8 cellular contexts compared by ENCODE assay signal in genomic region chr19:58097349-58097748, GRCh38. TPM values are rescaled to one million over a fixed set of nuclear protein-coding genes. Genes with fewer than 3 reads are reported as not detected.
DNase-seq lines count a peak whose midpoint lies in the region; ATAC-seq and TF ChIP-seq lines count a peak whose summit lies in the region.

No MANE protein-coding gene starts in this region.

- DNase-seq in left ventricle myocardium inferior, result no peak
- no peak for DNase-seq in Right ventricle myocardium inferior (ENCODE audit: missing footprints)
- DNase-seq in dorsolateral prefrontal cortex, result no peak
- DNase-seq in naive thymus-derived CD4-positive, alpha-beta T cell, result peak in 1 of 9 donors; percentile 16
- no peak for DNase-seq in uterus
- DNase-seq in NCI-H1417 (lab: John Stamatoyannopoulos, UW), result no peak
- no peak for DNase-seq in superior temporal gyrus (ENCODE audit: extremely low spot score)
- DNase-seq in AG08396 (ENCODE audit: low spot score), result no peak

- peaks cover 65% of the 10 kb centered on the region for H3K9me3 ChIP-seq in left ventricle myocardium inferior (replicated peaks)
- H3K9me3 ChIP-seq in naive thymus-derived CD4-positive, alpha-beta T cell (ENCODE audit: control insufficient read depth in 2 of 3, low read length in 3 of 3), result peaks cover 0 to 64% (median 20%) of the 10 kb centered on the region in 3 experiments
- H3K9me3 ChIP-seq in uterus, result no peaks in the 10 kb centered on the region

- CTCF ChIA-PET in naive thymus-derived CD4-positive, alpha-beta T cell (lab: Charles Lee), result no interaction called here

- H3K4me1 ChIP-seq in left ventricle myocardium inferior (peaks cover 33% of the 10 kb centered on the region), uterus (peaks cover 0 to 3% of the 10 kb centered on the region in 2 donors)
- peaks cover 0 to 11% of the 10 kb centered on the region in 2 donors for H3K4me1 ChIP-seq in naive thymus-derived CD4-positive, alpha-beta T cell (ENCODE audit: control insufficient read depth in 2 of 2, insufficient read depth in 2 of 2, low read length in 2 of 2)

- H3K27me3 ChIP-seq in left ventricle myocardium inferior (ENCODE audit: low read depth), result no peaks in the 10 kb centered on the region
- H3K27me3 ChIP-seq in dorsolateral prefrontal cortex, result no peaks in the 10 kb centered on the region
- H3K27me3 ChIP-seq in naive thymus-derived CD4-positive, alpha-beta T cell (ENCODE audit: control insufficient read depth in 2 of 2, insufficient read depth in 2 of 2, low read length in 2 of 2), result no peaks in the 10 kb centered on the region
- no peaks in the 10 kb centered on the region for H3K27me3 ChIP-seq in uterus

- H3K27ac ChIP-seq in left ventricle myocardium inferior (replicated peaks), result peak overlapping the region; percentile 33
- peak overlapping the region in 19 of 59 donors; percentile 25 to 98 (median 92) for H3K27ac ChIP-seq in dorsolateral prefrontal cortex
- peak overlapping the region; percentile 100 for H3K27ac ChIP-seq in naive thymus-derived CD4-positive, alpha-beta T cell (ENCODE audit: low read depth, low read length)
- H3K27ac ChIP-seq in uterus, result peak overlapping the region; percentile 97

- peak overlapping the region; percentile 76 to 100 (median 91) for H3K4me3 Mint-ChIP-seq in naive thymus-derived CD4-positive, alpha-beta T cell

- POLR2A ChIA-PET in naive thymus-derived CD4-positive, alpha-beta T cell (lab: Charles Lee), result no interaction called here

- intact Hi-C loops in left ventricle myocardium inferior (cut with micrococcal nuclease), result no loop called here
- intact Hi-C loops in Right ventricle myocardium inferior (cut with DNase I), result loop anchor here (2.0 kb wide), 1 partner anchor 55 kb away; no protein-coding TSS in a partner anchor
- intact Hi-C loops in dorsolateral prefrontal cortex (cut with DNase I), result loop anchor here (2.0 to 5.0 kb wide), 4 partner anchors 40 to 85 kb away; partner anchors contain the start of genes ZNF135 (in 1 of the 2) and ZNF274 (in 1 of the 2)
- intact Hi-C loops in naive thymus-derived CD4-positive, alpha-beta T cell (cut with micrococcal nuclease), result loop anchor here in 1 of 2 donors (1.0 kb wide), 1 partner anchor 57 kb away; no protein-coding TSS in a partner anchor
- intact Hi-C loops in uterus (cut with DNase I; ENCODE audit: low total_unique reads), result no loop called here

- H3K9me3 Mint-ChIP-seq in naive thymus-derived CD4-positive, alpha-beta T cell, result peaks cover 6 to 84% (median 37%) of the 10 kb centered on the region in 11 donors

- H3K36me3 ChIP-seq in left ventricle myocardium inferior, result peaks cover 5% of the 10 kb centered on the region
- H3K36me3 ChIP-seq in naive thymus-derived CD4-positive, alpha-beta T cell (ENCODE audit: control insufficient read depth in 2 of 3, insufficient read depth in 3 of 3, low read length in 3 of 3), result peaks cover 0 to 10% (median 0%) of the 10 kb centered on the region in 3 experiments
- H3K36me3 ChIP-seq in uterus, result no peaks in the 10 kb centered on the region

- no peaks in the 10 kb centered on the region for H3K27me3 Mint-ChIP-seq in naive thymus-derived CD4-positive, alpha-beta T cell

- peak overlapping the region; percentile 73 to 100 (median 89) for H3K27ac Mint-ChIP-seq in naive thymus-derived CD4-positive, alpha-beta T cell

- H3K4me1 Mint-ChIP-seq in naive thymus-derived CD4-positive, alpha-beta T cell, result peaks cover 8 to 18% (median 15%) of the 10 kb centered on the region in 7 donors

- peaks cover 10 to 30% (median 16%) of the 10 kb centered on the region in 5 donors for H3K36me3 Mint-ChIP-seq in naive thymus-derived CD4-positive, alpha-beta T cell

- no peak for TF ChIP-seq POLR2A in uterus (IDR thresholded peaks at IDR 0.05)

- H3K4me3 ChIP-seq in left ventricle myocardium inferior (peak overlapping the region; percentile 97), dorsolateral prefrontal cortex (peak overlapping the region; percentile 72 to 100 (median 98)), uterus (peak overlapping the region; percentile 90 to 100)
- peak overlapping the region; percentile 86 for H3K4me3 ChIP-seq in naive thymus-derived CD4-positive, alpha-beta T cell (ENCODE audit: low read length)

- no peak for TF ChIP-seq CTCF in left ventricle myocardium inferior (IDR thresholded peaks at IDR 0.05; ENCODE audit: borderline replicate concordance)
- no peak for TF ChIP-seq CTCF in dorsolateral prefrontal cortex (IDR thresholded peaks at IDR 0.05 in 54 of 56, conservative IDR thresholded peaks at IDR 0.05 in 2 of 56; ENCODE audit: low read depth in 1 of 56, partially characterized antibody in 56 of 56)
- TF ChIP-seq CTCF in uterus (IDR thresholded peaks at IDR 0.05), result no peak

- ATAC-seq in Right ventricle myocardium inferior, result no peak
- ATAC-seq in naive thymus-derived CD4-positive, alpha-beta T cell, result no peak

RNA-seq across cellular contexts. Expression of gene ZSCAN18, which starts 0.7 kb away (rescaled TPM):
- total RNA-seq in left ventricle myocardium inferior, result 76.1 TPM
- total RNA-seq in Right ventricle myocardium inferior, result 65.8 TPM
- 100 to 1,000 TPM; 140 to 230 (median 177) TPM for total RNA-seq in dorsolateral prefrontal cortex
- total RNA-seq in naive thymus-derived CD4-positive, alpha-beta T cell, result 100 to 1,000 TPM in 1 of 5 experiments, 10 to 100 TPM in 3, 1 to 10 TPM in 1; 8.2 to 100 (median 78.1) TPM
- 10 to 100 TPM; 17.9 to 30.7 TPM for polyA plus RNA-seq in naive thymus-derived CD4-positive, alpha-beta T cell
- total RNA-seq in uterus, result 100 to 1,000 TPM in 3 of 4 donors, 10 to 100 TPM in 1; 51.5 to 138 (median 121) TPM

RNA-seq across cellular contexts. Expression of gene ZNF135, which starts 38.3 kb away (rescaled TPM):
- total RNA-seq in left ventricle myocardium inferior (3.8 TPM), Right ventricle myocardium inferior (3.7 TPM), dorsolateral prefrontal cortex (10 to 100 TPM in 119 of 120 experiments, 1 to 10 TPM in 1; 9.8 to 28.1 (median 16.8) TPM), uterus (10 to 100 TPM in 3 of 4 donors, 1 to 10 TPM in 1; 6.2 to 18.6 (median 15.3) TPM)
- 1 to 10 TPM in 4 of 5 experiments, under 1 TPM in 1; 0.07 to 2.9 (median 2.5) TPM for total RNA-seq in naive thymus-derived CD4-positive, alpha-beta T cell
- polyA plus RNA-seq in naive thymus-derived CD4-positive, alpha-beta T cell, result 1 to 10 TPM; 1.8 to 3.3 TPM

RNA-seq across cellular contexts. Expression of gene ZNF329, which starts 53.2 kb away (rescaled TPM):
- 7.8 TPM for total RNA-seq in left ventricle myocardium inferior
- 7.0 TPM for total RNA-seq in Right ventricle myocardium inferior
- 10 to 100 TPM; 11.7 to 25.0 (median 17.8) TPM for total RNA-seq in dorsolateral prefrontal cortex
- 10 to 100 TPM in 3 of 5 experiments, 1 to 10 TPM in 2; 2.8 to 17.1 (median 15.1) TPM for total RNA-seq in naive thymus-derived CD4-positive, alpha-beta T cell
- polyA plus RNA-seq in naive thymus-derived CD4-positive, alpha-beta T cell, result 10 to 100 TPM in 1 of 2 donors, 1 to 10 TPM in 1; 8.2 to 12.6 TPM
- 10 to 100 TPM in 3 of 4 donors, 1 to 10 TPM in 1; 2.6 to 29.7 (median 13.3) TPM for total RNA-seq in uterus

Comparison
In these comparisons a context has a peak if more than half of its experiments do, and no peak if none do; other contexts are left out.
1. intact Hi-C loops: an anchor here in Right ventricle myocardium inferior (2.0 kb wide) and dorsolateral prefrontal cortex (2.0 to 5.0 kb wide); none called in left ventricle myocardium inferior and uterus.